Comparison of ENCODE assay signal across 14 cellular contexts in the genomic region with DNA sequence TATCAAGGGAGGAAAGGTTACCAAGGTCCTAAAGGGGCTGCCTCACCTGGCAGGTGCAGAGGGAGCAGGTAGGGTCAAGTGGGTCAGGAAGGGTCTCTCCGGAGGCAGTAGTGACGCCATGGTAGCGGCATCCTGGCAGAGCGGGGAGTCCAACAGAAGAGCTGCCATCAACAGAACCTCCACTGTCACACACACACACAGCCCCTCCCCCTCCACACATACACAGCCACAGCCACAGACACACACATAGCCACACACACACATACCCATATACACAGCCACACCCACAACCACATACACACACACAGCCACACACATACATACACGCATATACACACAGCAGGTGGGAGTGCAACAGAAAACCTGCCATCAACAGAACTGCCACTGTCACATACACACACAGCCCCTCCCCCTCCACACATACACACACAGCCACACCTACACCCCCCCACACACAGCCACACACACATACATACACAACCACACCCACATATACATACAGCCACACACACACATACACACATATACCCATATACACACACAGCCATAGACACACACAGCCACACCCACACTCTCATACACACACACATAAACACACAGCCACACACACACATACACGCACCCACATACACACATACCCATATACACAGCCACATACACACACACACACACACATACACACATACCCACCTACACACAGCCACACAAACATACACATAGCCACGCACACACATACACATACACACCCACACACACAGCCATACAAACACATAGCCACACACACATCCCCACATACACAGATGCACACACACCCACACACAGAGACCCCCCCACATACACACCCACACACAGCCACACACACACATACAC. TPM values are rescaled to one million over a fixed set of nuclear protein-coding genes. Genes with fewer than 3 reads are reported as not detected.
"Had no signal": no experiment of that assay in that cellular context is flagged by ENCODE, and none has a peak within 500 bp of the region (broad histone marks: within the 10 kb centered on the region; RNA-seq: fewer than 3 reads in every experiment).

No MANE protein-coding gene starts in this region.

- ATAC-seq: activated CD8-positive, alpha-beta memory T cell treated with anti-CD3 and anti-CD28 coated beads, Interleukin-2, amount 10 ng/mL, durations not matched to agents 7 days and 5 days; foreskin keratinocyte; left lung; pancreas had no signal

- FAIRE-seq: colon, pancreas had no signal

- H3K4me3 ChIP-seq: left lung, pancreas, skin epidermis, vagina had no signal

- H3K9me3 ChIP-seq: left lung, pancreas, vagina had no signal

- H3K27me3 ChIP-seq: vagina had no signal

- H3K27ac ChIP-seq: foreskin keratinocyte, left lung, pancreas, skin epidermis, vagina had no signal

- H3K4me1 ChIP-seq: foreskin keratinocyte, pancreas had no signal

- DNase-seq: activated CD4-positive, alpha-beta T cell treated with anti-CD3 and anti-CD28 coated beads for 1 hour; activated CD4-positive, alpha-beta T cell treated with anti-CD3 and anti-CD28 coated beads, Interleukin-2, amount 50 U/mL, for 48 hours; activated CD8-positive, alpha-beta memory T cell treated with anti-CD3 and anti-CD28 coated beads, Interleukin-2, amount 10 ng/mL, durations not matched to agents 7 days and 5 days; activated effector memory CD4-positive, alpha-beta T cell treated with Interleukin-2 at 50 U/mL for 16 hours; activated T-cell treated with anti-CD3 and anti-CD28 coated beads, Interleukin-2, amount 50 U/mL, for 24 hours; anterior cingulate cortex; foreskin keratinocyte; left lung; nephron progenitor cell; T-helper 9 cell had no signal

- H3K36me3 ChIP-seq: left lung, pancreas, vagina had no signal

RNA-seq across cellular contexts. Expression of gene KCP, which starts 23.1 kb away (rescaled TPM):
- total RNA-seq: foreskin keratinocyte had no signal

RNA-seq across cellular contexts. Expression of gene FLNC, which starts 57.2 kb away (rescaled TPM):
- total RNA-seq: activated CD8-positive, alpha-beta memory T cell treated with anti-CD3 and anti-CD28 coated beads, Interleukin-2, amount 10 ng/mL, durations not matched to agents 7 days and 5 days had no signal
